In the genomic region with DNA sequence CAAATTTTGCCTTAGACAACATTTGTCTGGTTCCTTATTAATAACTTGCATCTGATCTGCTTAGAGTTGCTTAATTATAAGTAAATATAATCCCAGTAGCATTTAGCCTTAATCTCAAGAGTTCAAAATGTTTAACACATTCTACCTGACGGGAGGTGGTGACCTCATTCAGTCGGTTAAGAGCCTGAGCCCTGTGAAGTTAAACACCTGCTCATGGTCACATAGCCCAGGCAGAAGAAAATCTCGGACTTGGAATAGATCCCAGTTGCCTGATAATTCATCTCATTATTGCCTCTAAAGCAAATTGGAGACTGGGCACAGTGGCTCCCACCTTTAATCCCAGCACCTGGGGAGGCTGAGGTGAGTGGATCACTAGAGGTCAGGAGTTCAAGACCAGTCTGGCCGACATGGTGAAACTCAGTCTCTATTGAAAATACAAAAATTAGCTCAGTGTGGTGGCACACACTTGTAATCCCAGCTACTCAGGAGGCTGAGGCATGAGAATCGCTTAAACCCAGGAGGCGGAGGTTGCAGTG, we compare ENCODE assay signal across 18 cellular contexts.
"Had no signal": no experiment of that assay in that cellular context is flagged by ENCODE, and none has a peak within 500 bp of the region (broad histone marks: within the 10 kb centered on the region; RNA-seq: fewer than 3 reads in every experiment).

No MANE protein-coding gene starts in this region.

- H3K27ac ChIP-seq: ascending aorta, epithelial cell of prostate, parathyroid adenoma, transverse colon, vagina had no signal

- DNase-seq: activated CD4-positive, CD25-positive, alpha-beta regulatory T cell treated with anti-CD3 and anti-CD28 coated beads, Interleukin-2, amount 50 U/mL, for 72 hours; activated naive CD4-positive, alpha-beta T cell treated with anti-CD3 and anti-CD28 coated beads, Interleukin-2, amount 10 ng/mL, durations not matched to agents 7 days and 5 days; heart left ventricle; mammary epithelial cell; naive thymus-derived CD4-positive, alpha-beta T cell; stimulated activated CD4-positive, alpha-beta T cell treated with anti-CD3 and anti-CD28 coated beads, Interleukin-15, amount 100 ng/mL, for 24 hours; stimulated activated CD4-positive, alpha-beta T cell treated with anti-CD3 and anti-CD28 coated beads, Interleukin-4, amount 100 ng/mL, for 1 hour; stimulated activated naive CD4-positive, alpha-beta T cell treated with Interleukin-2 at 50 U/mL for 16 hours; T1000; transverse colon had no signal

- FAIRE-seq: bronchial epithelial cell, frontal cortex had no signal

- H3K27me3 ChIP-seq: ascending aorta, heart left ventricle, transverse colon, vagina had no signal

- H2AFZ ChIP-seq: parathyroid adenoma had no signal

- H3K9me3 ChIP-seq: ascending aorta, heart left ventricle, transverse colon, vagina had no signal

- H3K4me3 ChIP-seq: ascending aorta, heart left ventricle, transverse colon, vagina had no signal

- ATAC-seq: activated T-helper 17 cell treated with anti-CD3 and anti-CD28 coated beads, Interleukin-2, amount 50 U/mL, for 72 hours; heart left ventricle; left lobe of liver; naive thymus-derived CD4-positive, alpha-beta T cell had no signal
